Comparison of ENCODE assay signal across 14 cellular contexts in genomic region chr4:99968330-99968729, GRCh38. TPM values are rescaled to one million over a fixed set of nuclear protein-coding genes. Genes with fewer than 3 reads are reported as not detected.
A peak's percentile ranks its signal among the peaks of the same experiment; 100 is the strongest.
DNase-seq lines count a peak whose midpoint lies in the region; ATAC-seq and TF ChIP-seq lines count a peak whose summit lies in the region.
"Had no signal": no experiment of that assay in that cellular context is flagged by ENCODE, and none has a peak within 500 bp of the region (broad histone marks: within the 10 kb centered on the region; RNA-seq: fewer than 3 reads in every experiment).

No MANE protein-coding gene starts in this region.

- no peaks in the 10 kb centered on the region for H3K36me3 ChIP-seq in SJSA1
- H3K36me3 ChIP-seq: thoracic aorta had no signal

- peaks cover 29% of the 10 kb centered on the region for H3K4me1 ChIP-seq in SJSA1 (replicated peaks)
- H3K4me1 ChIP-seq: body of pancreas had no signal

- TF ChIP-seq CTCF in fibroblast of the aortic adventitia (IDR thresholded peaks at IDR 0.05; ENCODE audit: insufficient read depth, low read length), result no peak

- intact Hi-C loops in left ventricle myocardium superior (cut with micrococcal nuclease), result no loop called here

- no peak overlapping the region for H3K4me3 ChIP-seq in SJSA1
- no peak overlapping the region for H3K4me3 ChIP-seq in fibroblast of the aortic adventitia (ENCODE audit: low read depth, low read length)
- H3K4me3 ChIP-seq: body of pancreas, thoracic aorta had no signal

- no peak for ATAC-seq in left ventricle myocardium superior
- ATAC-seq: activated CD4-positive, alpha-beta T cell treated with anti-CD3 and anti-CD28 coated beads for 36 hours; body of pancreas; naive thymus-derived CD8-positive, alpha-beta T cell had no signal

- H3K27ac ChIP-seq in SJSA1, result peak overlapping the region; percentile 52
- H3K27ac ChIP-seq: body of pancreas, thoracic aorta had no signal

- no peaks in the 10 kb centered on the region for H3K27me3 ChIP-seq in SJSA1 (replicated peaks)
- H3K27me3 ChIP-seq: body of pancreas had no signal

- DNase-seq in GM04504 (ENCODE audit: low read depth) (peak; percentile 41), SJSA1 (ENCODE audit: low read depth in 1 of 2, low spot score in 2 of 2) (peak; percentile 44 to 64), fibroblast of the aortic adventitia (ENCODE audit: low read depth) (peak; percentile 52), putamen (ENCODE audit: low spot score) (peak; percentile 25), left ventricle myocardium superior (no peak), HT-29 (ENCODE audit: low spot score) (no peak), LoVo (ENCODE audit: low spot score) (no peak)
- no peak for DNase-seq in stimulated activated CD4-positive, alpha-beta T cell treated with anti-CD3 and anti-CD28 coated beads, Interleukin-4, amount 100 ng/mL, for 24 hours
- DNase-seq: activated CD4-positive, alpha-beta T cell treated with anti-CD3 and anti-CD28 coated beads for 36 hours; body of pancreas; immature natural killer cell; KBM-7; naive thymus-derived CD8-positive, alpha-beta T cell had no signal

- no peaks in the 10 kb centered on the region for H3K9me3 ChIP-seq in SJSA1 (replicated peaks)
- H3K9me3 ChIP-seq: body of pancreas, thoracic aorta had no signal

RNA-seq across cellular contexts. Expression of gene H2AZ1, which starts 18.3 kb away (rescaled TPM):
- total RNA-seq in SJSA1 (2014; rRNA removed; shearing (Covaris generic)), result 984 and 1,007 TPM in 2 replicates
- total RNA-seq in fibroblast of the aortic adventitia (ENCODE audit: low replicate concordance), result 42.3 and 385 TPM in 2 replicates
- 83.0 TPM for total RNA-seq in left ventricle myocardium superior
- 501 and 503 TPM in 2 replicates for total RNA-seq in HT-29 (2014; rRNA removed; shearing (Covaris generic))

RNA-seq across cellular contexts. Expression of gene DNAJB14, which starts 21.9 kb away (rescaled TPM):
- 34.0 and 38.9 TPM in 2 replicates for total RNA-seq in SJSA1 (2014; rRNA removed; shearing (Covaris generic))
- total RNA-seq in fibroblast of the aortic adventitia (ENCODE audit: low replicate concordance), result 36.8 and 49.1 TPM in 2 replicates
- total RNA-seq in left ventricle myocardium superior, result 18.2 TPM
- 33.4 and 33.7 TPM in 2 replicates for total RNA-seq in HT-29 (2014; rRNA removed; shearing (Covaris generic))

Comparison
In these comparisons a context has a peak if more than half of its experiments do, and no peak if none do; other contexts are left out.
1. DNase-seq: peak in GM04504 (single experiment), SJSA1 (2 of 2), fibroblast of the aortic adventitia (single experiment) and putamen (single experiment); none in left ventricle myocardium superior (single experiment), HT-29 (single experiment), LoVo (single experiment) and stimulated activated CD4-positive, alpha-beta T cell treated with anti-CD3 and anti-CD28 coated beads, Interleukin-4, amount 100 ng/mL, for 24 hours (single experiment).